ENCODE assay signal across 8 cellular contexts in genomic region chrX:49270249-49270921, GRCh38. TPM values are rescaled to one million over a fixed set of nuclear protein-coding genes. Genes with fewer than 3 reads are reported as not detected.
A peak's percentile ranks its signal among the peaks of the same experiment; 100 is the strongest.
DNase-seq lines count a peak whose midpoint lies in the region; TF ChIP-seq lines count a peak whose summit lies in the region.

No MANE protein-coding gene starts in this region.

- no peaks in the 10 kb centered on the region for H3K9me2 ChIP-seq in Loucy (replicated peaks; ENCODE audit: low read depth, low read length)
- no peaks in the 10 kb centered on the region for H3K9me2 ChIP-seq in neural cell (ENCODE audit: insufficient read depth, low read length)

- peak overlapping the region; percentile 90 for H3K27ac ChIP-seq in ectodermal cell (ENCODE audit: insufficient read depth, low read depth, low read length, poor library complexity, severe bottlenecking)
- H3K27ac ChIP-seq in neural cell (ENCODE audit: low read length) = peak overlapping the region; percentile 98

- H3K79me2 ChIP-seq in Loucy (ENCODE audit: insufficient read depth, low read length) = peaks cover 19% of the 10 kb centered on the region; the same call in 1 of the 2 replicates
- peaks cover 6% of the 10 kb centered on the region for H3K79me2 ChIP-seq in neural cell (replicated peaks; ENCODE audit: insufficient read depth, low read length)

- H2AFZ ChIP-seq in Loucy (ENCODE audit: low read length) (no peak overlapping the region; the same call in 1 of the 2 replicates), neural cell (ENCODE audit: low read depth, low read length) (no peak overlapping the region)

- TF ChIP-seq EP300 in neural cell (conservative IDR thresholded peaks at IDR 0.05; ENCODE audit: poor library complexity, severe bottlenecking) = no peak

- H3K4me1 ChIP-seq in BE2C (no peaks in the 10 kb centered on the region), Loucy (ENCODE audit: insufficient read depth, low read length, poor library complexity, severe bottlenecking) (peaks cover 28% of the 10 kb centered on the region), ectodermal cell (ENCODE audit: control insufficient read depth, insufficient read depth, low read length) (peaks cover 12% of the 10 kb centered on the region)

- H3K27me3 ChIP-seq in BE2C (no peaks in the 10 kb centered on the region), Loucy (ENCODE audit: insufficient read depth, low read length, poor library complexity, severe bottlenecking) (no peaks in the 10 kb centered on the region), ectodermal cell (ENCODE audit: control insufficient read depth, insufficient read depth, low read length, poor library complexity, severe bottlenecking) (no peaks in the 10 kb centered on the region), neural cell (ENCODE audit: insufficient read depth, low read depth, low read length) (no peaks in the 10 kb centered on the region)

- H3K9ac ChIP-seq in Loucy (ENCODE audit: low read depth, low read length, poor library complexity, severe bottlenecking) (peak overlapping the region; percentile 80), neural cell (ENCODE audit: low read length) (peak overlapping the region; percentile 87)

- H3K36me3 ChIP-seq in BE2C (no peaks in the 10 kb centered on the region), Loucy (ENCODE audit: insufficient read depth, low read length) (no peaks in the 10 kb centered on the region), ectodermal cell (ENCODE audit: control insufficient read depth, insufficient read depth, low read length) (no peaks in the 10 kb centered on the region), neural cell (ENCODE audit: insufficient read depth, low read length) (no peaks in the 10 kb centered on the region)

- TF ChIP-seq CTCF in BE2C (IDR thresholded peaks at IDR 0.05; ENCODE audit: low read depth, low read length) (no peak), Loucy (conservative IDR thresholded peaks at IDR 0.05; ENCODE audit: low read length) (no peak), neural cell (IDR thresholded peaks at IDR 0.05; ENCODE audit: poor library complexity, severe bottlenecking) (no peak)

- WGBS in ectodermal cell, 2 experiments = 57 to 58% methylated on average over 66 of the region's 66 CpGs

- H3K9me3 ChIP-seq in BE2C (no peaks in the 10 kb centered on the region), Loucy (ENCODE audit: insufficient read depth, low read depth, low read length) (no peaks in the 10 kb centered on the region), ectodermal cell (ENCODE audit: control insufficient read depth, low read length) (no peaks in the 10 kb centered on the region), neural cell (ENCODE audit: low read length) (no peaks in the 10 kb centered on the region)

- H3K4me2 ChIP-seq in Loucy (ENCODE audit: low read depth, low read length, poor library complexity, severe bottlenecking) (peak overlapping the region; percentile 83), neural cell (ENCODE audit: low read length) (no peak overlapping the region)

- DNase-seq in BE2C = no peak
- no peak for DNase-seq in globus pallidus (ENCODE audit: low spot score)
- DNase-seq in T-helper 9 cell = no peak
- no peak for DNase-seq in NCI-H510A (lab: John Stamatoyannopoulos, UW)
- no peak for DNase-seq in activated gamma-delta T cell treated with Interleukin-2 at 50 U/mL for 16 hours

- H4K20me1 ChIP-seq in Loucy (ENCODE audit: insufficient read depth, low read length, poor library complexity, severe bottlenecking) (peaks cover 8% of the 10 kb centered on the region), neural cell (ENCODE audit: insufficient read depth) (no peaks in the 10 kb centered on the region)

- H3K4me3 ChIP-seq in BE2C (ENCODE audit: low read depth, low read length) = peak overlapping the region; percentile 57
- peak overlapping the region; percentile 86 for H3K4me3 ChIP-seq in Loucy (ENCODE audit: low read length, poor library complexity, severe bottlenecking)
- H3K4me3 ChIP-seq in ectodermal cell (ENCODE audit: insufficient read depth, low read depth, low read length) = peak overlapping the region; percentile 62
- peak overlapping the region; percentile 69 for H3K4me3 ChIP-seq in neural cell (ENCODE audit: low read length)

- no peak for TF ChIP-seq RAD21 in neural cell (conservative IDR thresholded peaks at IDR 0.05)

- H3F3A ChIP-seq in Loucy (ENCODE audit: low read depth) (no peaks in the 10 kb centered on the region), neural cell (ENCODE audit: insufficient read depth, low read length, poor library complexity, severe bottlenecking) (no peaks in the 10 kb centered on the region)

TF ChIP-seq in neural cell, 6 proteins besides CTCF, POLR2A, EP300 and RAD21:
- no peak for TF ChIP-seq MXI1 (conservative IDR thresholded peaks at IDR 0.05; ENCODE audit: poor library complexity, severe bottlenecking)
- no peak for TF ChIP-seq SMC3 (conservative IDR thresholded peaks at IDR 0.05; ENCODE audit: poor library complexity)
- TF ChIP-seq EZH2 (IDR thresholded peaks at IDR 0.05; ENCODE audit: borderline replicate concordance, insufficient read depth, low read length, poor library complexity, severe bottlenecking) = no peak
- TF ChIP-seq REST (IDR thresholded peaks at IDR 0.05; ENCODE audit: borderline replicate concordance) = no peak
- TF ChIP-seq TAF1 (IDR thresholded peaks at IDR 0.05; ENCODE audit: low read depth) = no peak
- no peak for TF ChIP-seq POLR2AphosphoS5 (IDR thresholded peaks at IDR 0.05)

RNA-seq across cellular contexts. Expression of gene PPP1R3F, which starts 0.8 kb away (rescaled TPM):
- polyA plus RNA-seq in BE2C (2012; ENCODE audit: insufficient read depth, insufficient read length, low read depth) = 3.6 TPM
- 18.4 TPM for polyA plus RNA-seq in ectodermal cell (2013, experiment 1 of 4)
- 15.3 TPM for polyA plus RNA-seq in ectodermal cell (2013, experiment 2 of 4)
- 10.1 TPM for polyA plus RNA-seq in ectodermal cell (2013, experiment 3 of 4)
- 11.9 TPM for polyA plus RNA-seq in ectodermal cell (2013, experiment 4 of 4)
- polyA plus RNA-seq in neural cell = 20.4 and 21.0 TPM in 2 replicates
- polyA minus RNA-seq in neural cell = 23.4 and 23.9 TPM in 2 replicates

RNA-seq across cellular contexts. Expression of gene FOXP3, which starts 5.9 kb away (rescaled TPM):
- 1.1 TPM for polyA plus RNA-seq in BE2C (2012; ENCODE audit: insufficient read depth, insufficient read length, low read depth)
- 0.57 TPM for polyA plus RNA-seq in ectodermal cell (2013, experiment 1 of 4)
- polyA plus RNA-seq in ectodermal cell (2013, experiment 2 of 4) = 0.75 TPM
- polyA plus RNA-seq in ectodermal cell (2013, experiment 3 of 4) = 0.48 TPM
- 0.53 TPM for polyA plus RNA-seq in ectodermal cell (2013, experiment 4 of 4)
- polyA plus RNA-seq in neural cell = not detected in 2 replicates
- 0.23 and 0.24 TPM in 2 replicates for polyA minus RNA-seq in neural cell

RNA-seq across cellular contexts. Expression of gene GAGE10, which starts 33.1 kb away (rescaled TPM):
- polyA plus RNA-seq in BE2C (2012; ENCODE audit: insufficient read depth, insufficient read length, low read depth) = not detected
- not detected for polyA plus RNA-seq in ectodermal cell (2013, experiment 1 of 4)
- not detected for polyA plus RNA-seq in ectodermal cell (2013, experiment 2 of 4)
- polyA plus RNA-seq in ectodermal cell (2013, experiment 3 of 4) = not detected
- polyA plus RNA-seq in ectodermal cell (2013, experiment 4 of 4) = not detected
- polyA plus RNA-seq in neural cell = not detected in 2 replicates
- not detected in 2 replicates for polyA minus RNA-seq in neural cell

RNA-seq across cellular contexts. Expression of gene CCDC22, which starts 35.1 kb away (rescaled TPM):
- 15.2 TPM for polyA plus RNA-seq in BE2C (2012; ENCODE audit: insufficient read depth, insufficient read length, low read depth)
- 19.2 TPM for polyA plus RNA-seq in ectodermal cell (2013, experiment 1 of 4)
- polyA plus RNA-seq in ectodermal cell (2013, experiment 2 of 4) = 20.5 TPM
- 16.7 TPM for polyA plus RNA-seq in ectodermal cell (2013, experiment 3 of 4)
- polyA plus RNA-seq in ectodermal cell (2013, experiment 4 of 4) = 18.0 TPM
- 16.3 and 17.0 TPM in 2 replicates for polyA plus RNA-seq in neural cell
- polyA minus RNA-seq in neural cell = 10.7 and 11.3 TPM in 2 replicates

RNA-seq across cellular contexts. Expression of gene CACNA1F, which starts 37.2 kb away (rescaled TPM):
- polyA plus RNA-seq in BE2C (2012; ENCODE audit: insufficient read depth, insufficient read length, low read depth) = 0.25 TPM
- 0.98 TPM for polyA plus RNA-seq in ectodermal cell (2013, experiment 1 of 4)
- polyA plus RNA-seq in ectodermal cell (2013, experiment 2 of 4) = 1.5 TPM
- polyA plus RNA-seq in ectodermal cell (2013, experiment 3 of 4) = 1.7 TPM
- polyA plus RNA-seq in ectodermal cell (2013, experiment 4 of 4) = 1.3 TPM
- polyA plus RNA-seq in neural cell = not detected in 2 replicates
- not detected in 2 replicates for polyA minus RNA-seq in neural cell
